ENCODE assay signal across 1 cellular context in the genomic region with DNA sequence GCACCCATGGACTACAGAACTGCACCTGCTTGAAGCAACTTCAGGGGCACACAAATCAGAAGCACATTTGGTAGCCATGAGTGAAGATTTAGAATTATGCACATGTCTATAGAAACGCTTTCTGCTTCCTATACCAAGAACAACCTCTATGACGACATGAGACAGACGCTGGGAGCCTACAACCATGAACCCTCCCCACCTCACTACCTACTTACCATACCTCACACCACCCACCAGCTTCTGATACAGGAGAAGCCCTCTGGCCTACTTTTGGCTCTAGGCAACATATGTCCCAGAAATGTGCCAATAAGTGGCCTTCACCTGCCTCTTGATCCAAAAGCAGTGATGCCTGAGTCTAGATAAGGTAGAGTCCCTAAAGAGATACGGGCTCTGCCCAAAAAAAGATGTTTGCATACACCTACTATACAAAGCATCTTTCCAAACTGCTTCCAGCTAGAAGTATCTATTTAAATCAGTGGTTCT.
TF ChIP-seq lines count a peak whose summit lies in the region.

No MANE protein-coding gene starts in this region.

TF ChIP-seq in WTC11, 78 proteins besides CTCF, POLR2A, EP300 and RAD21 (continued from another document):
- no peak for TF ChIP-seq TEAD1 (CRISPR knock-in tag; IDR thresholded peaks at IDR 0.05)
- TF ChIP-seq, protein P1, sequence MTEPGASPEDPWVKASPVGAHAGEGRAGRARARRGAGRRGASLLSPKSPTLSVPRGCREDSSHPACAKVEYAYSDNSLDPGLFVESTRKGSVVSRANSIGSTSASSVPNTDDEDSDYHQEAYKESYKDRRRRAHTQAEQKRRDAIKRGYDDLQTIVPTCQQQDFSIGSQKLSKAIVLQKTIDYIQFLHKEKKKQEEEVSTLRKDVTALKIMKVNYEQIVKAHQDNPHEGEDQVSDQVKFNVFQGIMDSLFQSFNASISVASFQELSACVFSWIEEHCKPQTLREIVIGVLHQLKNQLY (CRISPR knock-in tag; IDR thresholded peaks at IDR 0.05): no peak
- TF ChIP-seq, protein P2, sequence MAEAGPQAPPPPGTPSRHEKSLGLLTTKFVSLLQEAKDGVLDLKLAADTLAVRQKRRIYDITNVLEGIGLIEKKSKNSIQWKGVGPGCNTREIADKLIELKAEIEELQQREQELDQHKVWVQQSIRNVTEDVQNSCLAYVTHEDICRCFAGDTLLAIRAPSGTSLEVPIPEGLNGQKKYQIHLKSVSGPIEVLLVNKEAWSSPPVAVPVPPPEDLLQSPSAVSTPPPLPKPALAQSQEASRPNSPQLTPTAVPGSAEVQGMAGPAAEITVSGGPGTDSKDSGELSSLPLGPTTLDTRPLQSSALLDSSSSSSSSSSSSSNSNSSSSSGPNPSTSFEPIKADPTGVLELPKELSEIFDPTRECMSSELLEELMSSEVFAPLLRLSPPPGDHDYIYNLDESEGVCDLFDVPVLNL (CRISPR knock-in tag; IDR thresholded peaks at IDR 0.05; ENCODE audit: borderline replicate concordance, low read depth): no peak
- TF ChIP-seq ZNF263 (CRISPR knock-in tag; IDR thresholded peaks at IDR 0.05; ENCODE audit: low read depth): no peak
- TF ChIP-seq SMAD4 (CRISPR knock-in tag; IDR thresholded peaks at IDR 0.05): no peak
- no peak for TF ChIP-seq ZSCAN18 (CRISPR knock-in tag; IDR thresholded peaks at IDR 0.05)
- TF ChIP-seq PRDM15 (CRISPR knock-in tag; IDR thresholded peaks at IDR 0.05): no peak
- TF ChIP-seq AR (CRISPR knock-in tag; IDR thresholded peaks at IDR 0.05): no peak
- TF ChIP-seq ZNF121 (CRISPR knock-in tag; IDR thresholded peaks at IDR 0.05): no peak
